9 cellular contexts compared by ENCODE assay signal in genomic region chr9:1157836-1158235, GRCh38.
"Had no signal": no experiment of that assay in that cellular context is flagged by ENCODE, and none has a peak within 500 bp of the region (broad histone marks: within the 10 kb centered on the region; RNA-seq: fewer than 3 reads in every experiment).

No MANE protein-coding gene starts in this region.

- H3K9me3 Mint-ChIP-seq: IgD-negative memory B cell had no signal

- H3K36me3 Mint-ChIP-seq: IgD-negative memory B cell had no signal

- ATAC-seq: HepG2, K562 had no signal

- H3K4me3 ChIP-seq: K562 had no signal

- DNase-seq: IMR-90, KBM-7, KG1 had no signal

- H3K4me2 ChIP-seq: KMS-11 had no signal

- H3K4me3 Mint-ChIP-seq: IgD-negative memory B cell had no signal

- H3K27me3 Mint-ChIP-seq: IgD-negative memory B cell had no signal

- H3K27ac ChIP-seq: HL-60, KMS-11 had no signal

- FAIRE-seq: HepG2, HTR-8/SVneo, K562 had no signal

- H3K27ac Mint-ChIP-seq: IgD-negative memory B cell had no signal

- H3K4me1 Mint-ChIP-seq: IgD-negative memory B cell had no signal

- H3K9ac ChIP-seq: KMS-11 had no signal
